In the genomic region with DNA sequence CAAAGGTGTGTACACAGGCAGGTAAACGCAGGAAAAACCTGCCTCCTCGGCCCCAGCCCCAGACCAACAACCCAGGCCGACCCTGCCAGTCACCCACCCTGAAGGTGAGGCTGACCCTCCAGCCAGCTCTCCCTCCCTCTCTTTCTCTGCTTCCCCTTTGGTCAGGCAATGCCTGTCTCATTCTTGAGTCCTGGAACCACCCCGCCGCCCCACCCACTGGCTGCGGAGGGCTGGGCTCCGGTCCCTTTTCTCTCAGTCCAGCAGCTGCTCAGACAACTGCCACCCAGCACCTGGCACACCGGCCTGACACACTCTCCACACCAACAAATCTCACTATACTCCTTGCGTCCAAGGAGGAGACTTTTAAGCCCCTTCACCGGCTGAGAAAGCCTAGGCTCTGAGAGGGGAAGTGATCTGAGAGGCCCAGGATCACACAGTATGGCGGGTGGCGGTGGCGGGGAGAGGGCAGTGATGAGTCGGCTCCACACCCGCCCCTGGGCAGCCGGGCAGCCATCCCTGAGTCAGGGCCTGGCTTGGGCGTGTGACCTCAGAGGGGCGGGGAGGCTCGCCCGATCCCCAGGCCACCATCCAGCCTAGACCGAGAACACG, we compare ENCODE assay signal across 1 cellular context.
A peak's percentile ranks its signal among the peaks of the same experiment; 100 is the strongest.
TF ChIP-seq lines count a peak whose summit lies in the region.

No MANE protein-coding gene starts in this region.

TF ChIP-seq in HepG2, 621 proteins besides CTCF, POLR2A, EP300 and RAD21 (continues in another document):
- TF ChIP-seq PHF21A (CRISPR knock-in tag; IDR thresholded peaks at IDR 0.05) (0 out of 2 replicates have a peak, but pooled peaks have one; percentile 16), PRPF4 (IDR thresholded peaks at IDR 0.05; ENCODE audit: low read depth, low read length, poor library complexity, severe bottlenecking) (no peak), ZFP41 (CRISPR knock-in tag; IDR thresholded peaks at IDR 0.05; ENCODE audit: borderline replicate concordance) (no peak), SIX4 (CRISPR knock-in tag; IDR thresholded peaks at IDR 0.05) (no peak), CENPT (CRISPR knock-in tag; IDR thresholded peaks at IDR 0.05; ENCODE audit: low read depth) (no peak; the same call in 1 of the 2 replicates), TCF12 (IDR thresholded peaks at IDR 0.05) (no peak), TCF12 (CRISPR knock-in tag; IDR thresholded peaks at IDR 0.05) (0 out of 2 replicates have a peak, but pooled peaks have one; percentile 9), ZNF143 (CRISPR knock-in tag; IDR thresholded peaks at IDR 0.05) (peak; percentile 11; the same call in 1 of the 2 replicates), KLF16 (CRISPR knock-in tag; IDR thresholded peaks at IDR 0.05) (peak in 1 of 2 experiments; percentile 47; a peak in 1 of 4 replicates), ZFP90 (CRISPR knock-in tag; IDR thresholded peaks at IDR 0.05; ENCODE audit: borderline replicate concordance) (peak; percentile 71), SOX5 (CRISPR knock-in tag; IDR thresholded peaks at IDR 0.05; ENCODE audit: borderline replicate concordance) (peak; percentile 6; the same call in 1 of the 2 replicates), FOSL2 (CRISPR knock-in tag; IDR thresholded peaks at IDR 0.05) (peak; percentile 53), SUZ12 (IDR thresholded peaks at IDR 0.05; ENCODE audit: low read depth, low read length) (no peak), NFRKB (IDR thresholded peaks at IDR 0.05) (no peak), ZNF749 (CRISPR knock-in tag; IDR thresholded peaks at IDR 0.05; ENCODE audit: borderline replicate concordance) (no peak), ZNF138 (CRISPR knock-in tag; IDR thresholded peaks at IDR 0.05; ENCODE audit: low read depth) (no peak), FOXJ3 (CRISPR knock-in tag; IDR thresholded peaks at IDR 0.05; ENCODE audit: borderline replicate concordance) (no peak), ZC3H4 (CRISPR knock-in tag; IDR thresholded peaks at IDR 0.05; ENCODE audit: borderline replicate concordance) (no peak), SAP130 (CRISPR knock-in tag; IDR thresholded peaks at IDR 0.05; ENCODE audit: low read depth) (peak; percentile 78), ZNF224 (CRISPR knock-in tag; IDR thresholded peaks at IDR 0.05) (no peak), ZNF672 (CRISPR knock-in tag; IDR thresholded peaks at IDR 0.05) (no peak), TOPORS (CRISPR knock-in tag; IDR thresholded peaks at IDR 0.05) (no peak), ZNF790 (CRISPR knock-in tag; IDR thresholded peaks at IDR 0.05; ENCODE audit: borderline replicate concordance) (no peak), ZNF235 (CRISPR knock-in tag; IDR thresholded peaks at IDR 0.05; ENCODE audit: borderline replicate concordance) (no peak), AGO2 (optimal IDR thresholded peaks at IDR 0.05; ENCODE audit: low read depth, low read length) (no peak), ZNF263 (CRISPR knock-in tag; IDR thresholded peaks at IDR 0.05) (peak; percentile 54; the same call in 1 of the 2 replicates), SATB2 (CRISPR knock-in tag; IDR thresholded peaks at IDR 0.05) (no peak), NFE2L1 (CRISPR knock-in tag; IDR thresholded peaks at IDR 0.05; ENCODE audit: borderline replicate concordance) (no peak), ZFP1 (CRISPR knock-in tag; IDR thresholded peaks at IDR 0.05) (no peak), ZSCAN21 (CRISPR knock-in tag; IDR thresholded peaks at IDR 0.05; ENCODE audit: borderline replicate concordance) (0 out of 2 replicates have a peak, but pooled peaks have one; percentile 47), ZNF33A (CRISPR knock-in tag; IDR thresholded peaks at IDR 0.05; ENCODE audit: borderline replicate concordance) (no peak), MED1 (CRISPR knock-in tag; IDR thresholded peaks at IDR 0.05) (0 out of 2 replicates have a peak, but pooled peaks have one; percentile 26), ZNF354B (CRISPR knock-in tag; IDR thresholded peaks at IDR 0.05) (peak; percentile 58; the same call in 1 of the 2 replicates), BCL6 (CRISPR knock-in tag; IDR thresholded peaks at IDR 0.05) (0 out of 2 replicates have a peak, but pooled peaks have one; percentile 16), ZNF484 (CRISPR knock-in tag; IDR thresholded peaks at IDR 0.05; ENCODE audit: borderline replicate concordance, low read depth) (no peak), KDM1A (CRISPR knock-in tag; IDR thresholded peaks at IDR 0.05) (no peak), FOXA3 (CRISPR knock-in tag; IDR thresholded peaks at IDR 0.05) (no peak), ZNF543 (CRISPR knock-in tag; IDR thresholded peaks at IDR 0.05) (0 out of 2 replicates have a peak, but pooled peaks have one; percentile 16), SPEN (CRISPR knock-in tag; IDR thresholded peaks at IDR 0.05; ENCODE audit: low read depth) (no peak), ZBTB20 (CRISPR knock-in tag; IDR thresholded peaks at IDR 0.05; ENCODE audit: borderline replicate concordance, low read depth) (no peak), ZNF296 (CRISPR knock-in tag; conservative IDR thresholded peaks at IDR 0.05) (no peak; the same call in 1 of the 2 replicates)
- TF ChIP-seq, protein P1, sequence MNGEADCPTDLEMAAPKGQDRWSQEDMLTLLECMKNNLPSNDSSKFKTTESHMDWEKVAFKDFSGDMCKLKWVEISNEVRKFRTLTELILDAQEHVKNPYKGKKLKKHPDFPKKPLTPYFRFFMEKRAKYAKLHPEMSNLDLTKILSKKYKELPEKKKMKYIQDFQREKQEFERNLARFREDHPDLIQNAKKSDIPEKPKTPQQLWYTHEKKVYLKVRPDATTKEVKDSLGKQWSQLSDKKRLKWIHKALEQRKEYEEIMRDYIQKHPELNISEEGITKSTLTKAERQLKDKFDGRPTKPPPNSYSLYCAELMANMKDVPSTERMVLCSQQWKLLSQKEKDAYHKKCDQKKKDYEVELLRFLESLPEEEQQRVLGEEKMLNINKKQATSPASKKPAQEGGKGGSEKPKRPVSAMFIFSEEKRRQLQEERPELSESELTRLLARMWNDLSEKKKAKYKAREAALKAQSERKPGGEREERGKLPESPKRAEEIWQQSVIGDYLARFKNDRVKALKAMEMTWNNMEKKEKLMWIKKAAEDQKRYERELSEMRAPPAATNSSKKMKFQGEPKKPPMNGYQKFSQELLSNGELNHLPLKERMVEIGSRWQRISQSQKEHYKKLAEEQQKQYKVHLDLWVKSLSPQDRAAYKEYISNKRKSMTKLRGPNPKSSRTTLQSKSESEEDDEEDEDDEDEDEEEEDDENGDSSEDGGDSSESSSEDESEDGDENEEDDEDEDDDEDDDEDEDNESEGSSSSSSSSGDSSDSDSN (CRISPR knock-in tag; IDR thresholded peaks at IDR 0.05) = peak; percentile 94; the same call in 1 of the 2 replicates
- TF ChIP-seq, protein P2, sequence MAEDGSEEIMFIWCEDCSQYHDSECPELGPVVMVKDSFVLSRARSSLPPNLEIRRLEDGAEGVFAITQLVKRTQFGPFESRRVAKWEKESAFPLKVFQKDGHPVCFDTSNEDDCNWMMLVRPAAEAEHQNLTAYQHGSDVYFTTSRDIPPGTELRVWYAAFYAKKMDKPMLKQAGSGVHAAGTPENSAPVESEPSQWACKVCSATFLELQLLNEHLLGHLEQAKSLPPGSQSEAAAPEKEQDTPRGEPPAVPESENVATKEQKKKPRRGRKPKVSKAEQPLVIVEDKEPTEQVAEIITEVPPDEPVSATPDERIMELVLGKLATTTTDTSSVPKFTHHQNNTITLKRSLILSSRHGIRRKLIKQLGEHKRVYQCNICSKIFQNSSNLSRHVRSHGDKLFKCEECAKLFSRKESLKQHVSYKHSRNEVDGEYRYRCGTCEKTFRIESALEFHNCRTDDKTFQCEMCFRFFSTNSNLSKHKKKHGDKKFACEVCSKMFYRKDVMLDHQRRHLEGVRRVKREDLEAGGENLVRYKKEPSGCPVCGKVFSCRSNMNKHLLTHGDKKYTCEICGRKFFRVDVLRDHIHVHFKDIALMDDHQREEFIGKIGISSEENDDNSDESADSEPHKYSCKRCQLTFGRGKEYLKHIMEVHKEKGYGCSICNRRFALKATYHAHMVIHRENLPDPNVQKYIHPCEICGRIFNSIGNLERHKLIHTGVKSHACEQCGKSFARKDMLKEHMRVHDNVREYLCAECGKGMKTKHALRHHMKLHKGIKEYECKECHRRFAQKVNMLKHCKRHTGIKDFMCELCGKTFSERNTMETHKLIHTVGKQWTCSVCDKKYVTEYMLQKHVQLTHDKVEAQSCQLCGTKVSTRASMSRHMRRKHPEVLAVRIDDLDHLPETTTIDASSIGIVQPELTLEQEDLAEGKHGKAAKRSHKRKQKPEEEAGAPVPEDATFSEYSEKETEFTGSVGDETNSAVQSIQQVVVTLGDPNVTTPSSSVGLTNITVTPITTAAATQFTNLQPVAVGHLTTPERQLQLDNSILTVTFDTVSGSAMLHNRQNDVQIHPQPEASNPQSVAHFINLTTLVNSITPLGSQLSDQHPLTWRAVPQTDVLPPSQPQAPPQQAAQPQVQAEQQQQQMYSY (CRISPR knock-in tag; IDR thresholded peaks at IDR 0.05) = 0 out of 2 replicates have a peak, but pooled peaks have one; percentile 41
- TF ChIP-seq, protein P3, sequence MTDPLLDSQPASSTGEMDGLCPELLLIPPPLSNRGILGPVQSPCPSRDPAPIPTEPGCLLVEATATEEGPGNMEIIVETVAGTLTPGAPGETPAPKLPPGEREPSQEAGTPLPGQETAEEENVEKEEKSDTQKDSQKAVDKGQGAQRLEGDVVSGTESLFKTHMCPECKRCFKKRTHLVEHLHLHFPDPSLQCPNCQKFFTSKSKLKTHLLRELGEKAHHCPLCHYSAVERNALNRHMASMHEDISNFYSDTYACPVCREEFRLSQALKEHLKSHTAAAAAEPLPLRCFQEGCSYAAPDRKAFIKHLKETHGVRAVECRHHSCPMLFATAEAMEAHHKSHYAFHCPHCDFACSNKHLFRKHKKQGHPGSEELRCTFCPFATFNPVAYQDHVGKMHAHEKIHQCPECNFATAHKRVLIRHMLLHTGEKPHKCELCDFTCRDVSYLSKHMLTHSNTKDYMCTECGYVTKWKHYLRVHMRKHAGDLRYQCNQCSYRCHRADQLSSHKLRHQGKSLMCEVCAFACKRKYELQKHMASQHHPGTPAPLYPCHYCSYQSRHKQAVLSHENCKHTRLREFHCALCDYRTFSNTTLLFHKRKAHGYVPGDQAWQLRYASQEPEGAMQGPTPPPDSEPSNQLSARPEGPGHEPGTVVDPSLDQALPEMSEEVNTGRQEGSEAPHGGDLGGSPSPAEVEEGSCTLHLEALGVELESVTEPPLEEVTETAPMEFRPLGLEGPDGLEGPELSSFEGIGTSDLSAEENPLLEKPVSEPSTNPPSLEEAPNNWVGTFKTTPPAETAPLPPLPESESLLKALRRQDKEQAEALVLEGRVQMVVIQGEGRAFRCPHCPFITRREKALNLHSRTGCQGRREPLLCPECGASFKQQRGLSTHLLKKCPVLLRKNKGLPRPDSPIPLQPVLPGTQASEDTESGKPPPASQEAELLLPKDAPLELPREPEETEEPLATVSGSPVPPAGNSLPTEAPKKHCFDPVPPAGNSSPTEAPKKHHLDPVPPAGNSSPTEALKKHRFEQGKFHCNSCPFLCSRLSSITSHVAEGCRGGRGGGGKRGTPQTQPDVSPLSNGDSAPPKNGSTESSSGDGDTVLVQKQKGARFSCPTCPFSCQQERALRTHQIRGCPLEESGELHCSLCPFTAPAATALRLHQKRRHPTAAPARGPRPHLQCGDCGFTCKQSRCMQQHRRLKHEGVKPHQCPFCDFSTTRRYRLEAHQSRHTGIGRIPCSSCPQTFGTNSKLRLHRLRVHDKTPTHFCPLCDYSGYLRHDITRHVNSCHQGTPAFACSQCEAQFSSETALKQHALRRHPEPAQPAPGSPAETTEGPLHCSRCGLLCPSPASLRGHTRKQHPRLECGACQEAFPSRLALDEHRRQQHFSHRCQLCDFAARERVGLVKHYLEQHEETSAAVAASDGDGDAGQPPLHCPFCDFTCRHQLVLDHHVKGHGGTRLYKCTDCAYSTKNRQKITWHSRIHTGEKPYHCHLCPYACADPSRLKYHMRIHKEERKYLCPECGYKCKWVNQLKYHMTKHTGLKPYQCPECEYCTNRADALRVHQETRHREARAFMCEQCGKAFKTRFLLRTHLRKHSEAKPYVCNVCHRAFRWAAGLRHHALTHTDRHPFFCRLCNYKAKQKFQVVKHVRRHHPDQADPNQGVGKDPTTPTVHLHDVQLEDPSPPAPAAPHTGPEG (CRISPR knock-in tag; IDR thresholded peaks at IDR 0.05) = 0 out of 2 replicates have a peak, but pooled peaks have one; percentile 24
- TF ChIP-seq, protein P4, sequence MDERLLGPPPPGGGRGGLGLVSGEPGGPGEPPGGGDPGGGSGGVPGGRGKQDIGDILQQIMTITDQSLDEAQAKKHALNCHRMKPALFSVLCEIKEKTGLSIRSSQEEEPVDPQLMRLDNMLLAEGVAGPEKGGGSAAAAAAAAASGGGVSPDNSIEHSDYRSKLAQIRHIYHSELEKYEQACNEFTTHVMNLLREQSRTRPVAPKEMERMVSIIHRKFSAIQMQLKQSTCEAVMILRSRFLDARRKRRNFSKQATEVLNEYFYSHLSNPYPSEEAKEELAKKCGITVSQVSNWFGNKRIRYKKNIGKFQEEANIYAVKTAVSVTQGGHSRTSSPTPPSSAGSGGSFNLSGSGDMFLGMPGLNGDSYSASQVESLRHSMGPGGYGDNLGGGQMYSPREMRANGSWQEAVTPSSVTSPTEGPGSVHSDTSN (CRISPR knock-in tag; IDR thresholded peaks at IDR 0.05) = no peak
- TF ChIP-seq, protein P5, sequence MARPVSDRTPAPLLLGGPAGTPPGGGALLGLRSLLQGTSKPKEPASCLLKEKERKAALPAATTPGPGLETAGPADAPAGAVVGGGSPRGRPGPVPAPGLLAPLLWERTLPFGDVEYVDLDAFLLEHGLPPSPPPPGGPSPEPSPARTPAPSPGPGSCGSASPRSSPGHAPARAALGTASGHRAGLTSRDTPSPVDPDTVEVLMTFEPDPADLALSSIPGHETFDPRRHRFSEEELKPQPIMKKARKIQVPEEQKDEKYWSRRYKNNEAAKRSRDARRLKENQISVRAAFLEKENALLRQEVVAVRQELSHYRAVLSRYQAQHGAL (CRISPR knock-in tag; IDR thresholded peaks at IDR 0.05; ENCODE audit: not compliant biosample characterization) = peak; percentile 41
- TF ChIP-seq, protein P6, sequence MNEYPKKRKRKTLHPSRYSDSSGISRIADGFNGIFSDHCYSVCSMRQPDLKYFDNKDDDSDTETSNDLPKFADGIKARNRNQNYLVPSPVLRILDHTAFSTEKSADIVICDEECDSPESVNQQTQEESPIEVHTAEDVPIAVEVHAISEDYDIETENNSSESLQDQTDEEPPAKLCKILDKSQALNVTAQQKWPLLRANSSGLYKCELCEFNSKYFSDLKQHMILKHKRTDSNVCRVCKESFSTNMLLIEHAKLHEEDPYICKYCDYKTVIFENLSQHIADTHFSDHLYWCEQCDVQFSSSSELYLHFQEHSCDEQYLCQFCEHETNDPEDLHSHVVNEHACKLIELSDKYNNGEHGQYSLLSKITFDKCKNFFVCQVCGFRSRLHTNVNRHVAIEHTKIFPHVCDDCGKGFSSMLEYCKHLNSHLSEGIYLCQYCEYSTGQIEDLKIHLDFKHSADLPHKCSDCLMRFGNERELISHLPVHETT (CRISPR knock-in tag; conservative IDR thresholded peaks at IDR 0.05) = 0 out of 2 replicates have a peak, but pooled peaks have one; percentile 24
